In genomic region chr1:16402742-16403141, GRCh38 we compare ENCODE assay signal across 20 cellular contexts. TPM values are rescaled to one million over a fixed set of nuclear protein-coding genes. Genes with fewer than 3 reads are reported as not detected.
"Had no signal": no experiment of that assay in that cellular context is flagged by ENCODE, and none has a peak within 500 bp of the region (broad histone marks: within the 10 kb centered on the region; RNA-seq: fewer than 3 reads in every experiment).

No MANE protein-coding gene starts in this region.

- H3K27ac Mint-ChIP-seq: activated naive CD8-positive, alpha-beta T cell; endodermal cell; stimulated activated naive CD8-positive, alpha-beta T cell treated with anti-CD3 and anti-CD28 coated beads, Interleukin-15, Interleukin-2, amounts not matched to agents 100 ng/mL and 50 ng/mL, for 24 hours had no signal

- H3K4me3 ChIP-seq: heart left ventricle, left lung, thoracic aorta had no signal

- H3K9me3 Mint-ChIP-seq: brain; endodermal cell; stimulated activated naive CD8-positive, alpha-beta T cell treated with anti-CD3 and anti-CD28 coated beads, Interleukin-15, Interleukin-2, amounts not matched to agents 100 ng/mL and 50 ng/mL, for 24 hours had no signal

- H3K27me3 ChIP-seq: heart left ventricle, left lung had no signal

- H3K4me3 Mint-ChIP-seq: activated naive CD8-positive, alpha-beta T cell; brain; endodermal cell; stimulated activated naive CD8-positive, alpha-beta T cell treated with anti-CD3 and anti-CD28 coated beads, Interleukin-15, Interleukin-2, amounts not matched to agents 100 ng/mL and 50 ng/mL, for 24 hours had no signal

- H3K27me3 Mint-ChIP-seq: activated naive CD8-positive, alpha-beta T cell; stimulated activated naive CD8-positive, alpha-beta T cell treated with anti-CD3 and anti-CD28 coated beads, Interleukin-15, Interleukin-2, amounts not matched to agents 100 ng/mL and 50 ng/mL, for 24 hours had no signal

- ATAC-seq: heart left ventricle, left lung had no signal

- H3K36me3 Mint-ChIP-seq: activated naive CD8-positive, alpha-beta T cell; brain had no signal

- H3K4me1 Mint-ChIP-seq: endodermal cell had no signal

- DNase-seq: activated CD4-positive, alpha-beta T cell treated with anti-CD3 and anti-CD28 coated beads, Interleukin-2, amount 50 U/mL, for 4 hours; activated T-cell treated with anti-CD3 and anti-CD28 coated beads, Interleukin-2, amount 50 U/mL, for 1 hour; amygdala; cerebellar nuclear complex; endodermal cell; erythroblast; heart left ventricle; islet precursor cell; left lung; mesendoderm; stimulated activated CD4-positive, alpha-beta T cell treated with anti-CD3 and anti-CD28 coated beads, Interleukin-4, amount 100 ng/mL, for 1 hour; stimulated activated CD8-positive, alpha-beta memory T cell treated with anti-CD3 and anti-CD28 coated beads, Interleukin-4, amount 100 ng/mL, for 48 hours had no signal

- H3K27ac ChIP-seq: heart left ventricle, left lung, thoracic aorta had no signal

- H3K9me3 ChIP-seq: heart left ventricle, left lung, thoracic aorta had no signal

- H3K4me1 ChIP-seq: heart left ventricle, left lung had no signal

RNA-seq across cellular contexts. Expression of gene SPATA21, which starts 34.5 kb away (rescaled TPM):
- total RNA-seq: dermis microvascular lymphatic vessel endothelial cell; endodermal cell; heart left ventricle; left lung; osteocyte; T-helper 1 cell treated with Interleukin-12 subunit alpha and Interleukin-12 subunit beta and Interleukin-4 antibody, amounts not matched to agents 30 ng/mL and 1 ng/mL, for 36 hours; thoracic aorta; ureter had no signal
